10 cellular contexts compared by ENCODE assay signal in genomic region chr9:133419005-133419404, GRCh38. TPM values are rescaled to one million over a fixed set of nuclear protein-coding genes. Genes with fewer than 3 reads are reported as not detected.
DNase-seq lines count a peak whose midpoint lies in the region; ATAC-seq and TF ChIP-seq lines count a peak whose summit lies in the region.
"Had no signal": no experiment of that assay in that cellular context is flagged by ENCODE, and none has a peak within 500 bp of the region (broad histone marks: within the 10 kb centered on the region; RNA-seq: fewer than 3 reads in every experiment).

No MANE protein-coding gene starts in this region.

- TF ChIP-seq RAD21 in neural cell (conservative IDR thresholded peaks at IDR 0.05): no peak

- no peaks in the 10 kb centered on the region for H3K9me3 Mint-ChIP-seq in dendritic cell treated with granulocyte-macrophage colony-stimulating factor and Interleukin-4, amounts not matched to agents 40 ng/mL and 50 ng/mL, for 4 days

- H2AFZ ChIP-seq in OCI-LY1 (ENCODE audit: low read length): no peak overlapping the region
- no peak overlapping the region for H2AFZ ChIP-seq in neural cell (ENCODE audit: low read depth, low read length)

- TF ChIP-seq CTCF in GM12864 (IDR thresholded peaks at IDR 0.05; ENCODE audit: low read depth, low read length, missing control alignments) (no peak), OCI-LY1 (IDR thresholded peaks at IDR 0.05; ENCODE audit: low read length) (no peak), neural cell (IDR thresholded peaks at IDR 0.05; ENCODE audit: poor library complexity, severe bottlenecking) (no peak)

- H3K9me2 ChIP-seq in OCI-LY1 (ENCODE audit: low read depth, low read length) (no peaks in the 10 kb centered on the region), neural cell (ENCODE audit: insufficient read depth, low read length) (no peaks in the 10 kb centered on the region)

- H3K4me1 Mint-ChIP-seq in dendritic cell treated with granulocyte-macrophage colony-stimulating factor and Interleukin-4, amounts not matched to agents 40 ng/mL and 50 ng/mL, for 4 days (ENCODE audit: low read depth): peaks cover 40% of the 10 kb centered on the region

- H3K4me3 ChIP-seq in GM12864 (ENCODE audit: low read depth, low read length) (peak overlapping the region; percentile 95; the same call in 1 of the 2 replicates), OCI-LY1 (ENCODE audit: low read depth, low read length, poor library complexity, severe bottlenecking) (peak overlapping the region; percentile 90), neural cell (ENCODE audit: low read length) (peak overlapping the region; percentile 80)

- H3K27ac ChIP-seq in OCI-LY1 (ENCODE audit: low read depth, low read length, poor library complexity, severe bottlenecking) (no peak overlapping the region), neural cell (ENCODE audit: low read length) (no peak overlapping the region)

- intact Hi-C loops in dendritic cell treated with granulocyte-macrophage colony-stimulating factor and Interleukin-4, amounts not matched to agents 40 ng/mL and 50 ng/mL, for 4 days (cut with micrococcal nuclease): no loop called here

- no peaks in the 10 kb centered on the region for H3F3A ChIP-seq in OCI-LY1 (ENCODE audit: insufficient read depth, low read length)
- no peaks in the 10 kb centered on the region for H3F3A ChIP-seq in neural cell (ENCODE audit: insufficient read depth, low read length, poor library complexity, severe bottlenecking)

- H3K4me2 ChIP-seq in OCI-LY1 (ENCODE audit: low read length) (peak overlapping the region; percentile 95; the same call in 1 of the 2 replicates), neural cell (ENCODE audit: low read length) (no peak overlapping the region)

- no peak for TF ChIP-seq EP300 in neural cell (conservative IDR thresholded peaks at IDR 0.05; ENCODE audit: poor library complexity, severe bottlenecking)

- H3K27me3 ChIP-seq in OCI-LY1 (ENCODE audit: insufficient read depth, low read length) (no peaks in the 10 kb centered on the region), neural cell (ENCODE audit: insufficient read depth, low read depth, low read length) (no peaks in the 10 kb centered on the region)
- H3K27me3 ChIP-seq: adrenal gland, testis had no signal

- H3K27ac Mint-ChIP-seq in dendritic cell treated with granulocyte-macrophage colony-stimulating factor and Interleukin-4, amounts not matched to agents 40 ng/mL and 50 ng/mL, for 4 days: no peak overlapping the region

- H3K9ac ChIP-seq in OCI-LY1 (ENCODE audit: low read length): no peak overlapping the region
- no peak overlapping the region for H3K9ac ChIP-seq in neural cell (ENCODE audit: low read length)

- H3K36me3 ChIP-seq in OCI-LY1 (ENCODE audit: insufficient read depth, low read length) (peaks cover 27% of the 10 kb centered on the region), neural cell (ENCODE audit: insufficient read depth, low read length) (no peaks in the 10 kb centered on the region)

- H3K27me3 Mint-ChIP-seq in dendritic cell treated with granulocyte-macrophage colony-stimulating factor and Interleukin-4, amounts not matched to agents 40 ng/mL and 50 ng/mL, for 4 days: peaks cover 3% of the 10 kb centered on the region

- H3K4me3 Mint-ChIP-seq in dendritic cell treated with granulocyte-macrophage colony-stimulating factor and Interleukin-4, amounts not matched to agents 40 ng/mL and 50 ng/mL, for 4 days: peak overlapping the region; percentile 92

- H4K20me1 ChIP-seq in OCI-LY1 (ENCODE audit: insufficient read depth, low read length): no peaks in the 10 kb centered on the region
- no peaks in the 10 kb centered on the region for H4K20me1 ChIP-seq in neural cell (ENCODE audit: insufficient read depth)

- H3K9me3 ChIP-seq in OCI-LY1 (ENCODE audit: low read length): no peaks in the 10 kb centered on the region
- H3K9me3 ChIP-seq in neural cell (ENCODE audit: low read length): no peaks in the 10 kb centered on the region
- H3K9me3 ChIP-seq: adrenal gland, testis had no signal

- H3K79me2 ChIP-seq in OCI-LY1 (ENCODE audit: insufficient read depth, low read length) (peaks cover 22% of the 10 kb centered on the region), neural cell (replicated peaks; ENCODE audit: insufficient read depth, low read length) (peaks cover 18% of the 10 kb centered on the region)

- peaks cover 41% of the 10 kb centered on the region for H3K4me1 ChIP-seq in OCI-LY1 (ENCODE audit: insufficient read depth, low read length, severe bottlenecking)

- ATAC-seq in HG03442 (IDR thresholded peaks at IDR 0.05; ENCODE audit: unreplicated experiment): no peak
- ATAC-seq in GM18519 (IDR thresholded peaks at IDR 0.05; ENCODE audit: low FRiP score, unreplicated experiment): no peak

- no peak for DNase-seq in GM12864 (ENCODE audit: low read depth)
- no peak for DNase-seq in SKM-1 treated with dmso at 0.1 percent for 144 hours (lab: John Stamatoyannopoulos, UW; ENCODE audit: unreplicated experiment)
- DNase-seq: adrenal gland, head of caudate nucleus, testis had no signal

- peaks cover 32% of the 10 kb centered on the region for H3K36me3 Mint-ChIP-seq in dendritic cell treated with granulocyte-macrophage colony-stimulating factor and Interleukin-4, amounts not matched to agents 40 ng/mL and 50 ng/mL, for 4 days (ENCODE audit: low read depth)

TF ChIP-seq in neural cell, 6 proteins besides CTCF, POLR2A, EP300 and RAD21:
- no peak for TF ChIP-seq MXI1 (conservative IDR thresholded peaks at IDR 0.05; ENCODE audit: poor library complexity, severe bottlenecking)
- TF ChIP-seq SMC3 (conservative IDR thresholded peaks at IDR 0.05; ENCODE audit: poor library complexity): no peak
- TF ChIP-seq TAF1 (IDR thresholded peaks at IDR 0.05; ENCODE audit: low read depth): no peak
- TF ChIP-seq POLR2AphosphoS5 (IDR thresholded peaks at IDR 0.05): no peak
- TF ChIP-seq EZH2 (IDR thresholded peaks at IDR 0.05; ENCODE audit: borderline replicate concordance, insufficient read depth, low read length, poor library complexity, severe bottlenecking): no peak
- no peak for TF ChIP-seq REST (IDR thresholded peaks at IDR 0.05; ENCODE audit: borderline replicate concordance)

RNA-seq across cellular contexts. Expression of gene REXO4, which starts 1.2 kb away (rescaled TPM):
- 15.0 and 16.1 TPM in 2 replicates for polyA plus RNA-seq in neural cell
- polyA minus RNA-seq in neural cell: 13.9 and 15.4 TPM in 2 replicates

RNA-seq across cellular contexts. Expression of gene ADAMTS13, which starts 3.2 kb away (rescaled TPM):
- 13.5 and 24.8 TPM in 2 replicates for polyA plus RNA-seq in neural cell
- polyA minus RNA-seq in neural cell: 4.4 and 6.6 TPM in 2 replicates

RNA-seq across cellular contexts. Expression of gene CACFD1, which starts 40.8 kb away (rescaled TPM):
- 75.4 and 78.0 TPM in 2 replicates for polyA plus RNA-seq in neural cell
- polyA minus RNA-seq in neural cell: 62.9 and 81.1 TPM in 2 replicates

RNA-seq across cellular contexts. Expression of gene STKLD1, which starts 42.8 kb away (rescaled TPM):
- 1.1 and 3.4 TPM in 2 replicates for polyA plus RNA-seq in neural cell
- 0.49 TPM in 1 of 2 replicates, not detected in the other for polyA minus RNA-seq in neural cell

RNA-seq across cellular contexts. Expression of gene SURF4, which starts 43.1 kb away (rescaled TPM):
- 65.2 and 78.3 TPM in 2 replicates for polyA plus RNA-seq in neural cell
- 85.9 and 95.2 TPM in 2 replicates for polyA minus RNA-seq in neural cell
